18 cellular contexts compared by ENCODE assay signal in the genomic region with DNA sequence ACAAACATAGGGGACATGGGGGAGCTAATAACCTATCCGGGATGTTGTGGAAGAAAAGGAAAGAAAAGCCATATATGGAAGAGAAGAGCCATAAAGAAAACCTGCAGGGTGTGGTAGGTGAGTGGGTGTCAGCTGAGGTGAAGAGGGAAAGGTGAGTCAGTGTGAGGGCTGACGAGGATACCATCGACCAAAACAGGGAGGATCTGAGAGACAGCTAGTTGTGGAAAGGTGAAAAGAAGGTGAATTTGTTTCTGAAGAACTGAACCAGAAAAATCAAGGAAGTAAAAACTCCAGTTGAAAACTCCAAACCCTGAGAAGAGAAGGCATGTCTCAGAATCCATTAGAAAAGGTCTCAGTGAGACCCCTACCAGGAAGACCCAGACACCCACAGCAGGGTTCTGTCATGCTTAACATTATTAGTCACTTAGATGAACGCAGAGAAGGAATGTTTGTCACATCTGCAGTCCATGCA. TPM values are rescaled to one million over a fixed set of nuclear protein-coding genes. Genes with fewer than 3 reads are reported as not detected.
DNase-seq lines count a peak whose midpoint lies in the region; TF ChIP-seq lines count a peak whose summit lies in the region.
"Had no signal": no experiment of that assay in that cellular context is flagged by ENCODE, and none has a peak within 500 bp of the region (broad histone marks: within the 10 kb centered on the region; RNA-seq: fewer than 3 reads in every experiment).

No MANE protein-coding gene starts in this region.

- H3K4me1 Mint-ChIP-seq in IgD-negative memory B cell, result peaks cover 54 to 66% (median 64%) of the 10 kb centered on the region in 3 donors
- H3K4me1 Mint-ChIP-seq in dendritic cell treated with granulocyte-macrophage colony-stimulating factor and Interleukin-4, amounts not matched to agents 40 ng/mL and 50 ng/mL, for 4 days (ENCODE audit: low read depth), result peaks cover 62% of the 10 kb centered on the region

- intact Hi-C loops in dendritic cell treated with granulocyte-macrophage colony-stimulating factor and Interleukin-4, amounts not matched to agents 40 ng/mL and 50 ng/mL, for 4 days (cut with micrococcal nuclease), result no loop called here

- H3K4me3 ChIP-seq in GM12864 (ENCODE audit: low read depth, low read length) (peak overlapping the region; percentile 83), mucosa of rectum (ENCODE audit: low read length in 2 of 2) (peak overlapping the region in 1 of 2 donors; percentile 27)
- H3K4me3 ChIP-seq: suprapubic skin had no signal

- H3K27ac ChIP-seq in mucosa of rectum (ENCODE audit: low read depth in 2 of 2, low read length in 2 of 2), result peak overlapping the region; percentile 54 to 70
- H3K27ac ChIP-seq: suprapubic skin had no signal

- peaks cover 35 to 57% of the 10 kb centered on the region in 2 donors for H3K4me1 ChIP-seq in mucosa of rectum (ENCODE audit: control insufficient read depth in 2 of 2, insufficient read depth in 2 of 2, low read length in 2 of 2)

- H3K27ac Mint-ChIP-seq in IgD-negative memory B cell, result peak overlapping the region; percentile 88 to 89 (median 88)
- H3K27ac Mint-ChIP-seq in dendritic cell treated with granulocyte-macrophage colony-stimulating factor and Interleukin-4, amounts not matched to agents 40 ng/mL and 50 ng/mL, for 4 days, result peak overlapping the region; percentile 17
- H3K27ac Mint-ChIP-seq: WTC11 had no signal

- peak overlapping the region; percentile 88 to 100 (median 100) for H3K4me3 Mint-ChIP-seq in IgD-negative memory B cell
- peak overlapping the region; percentile 6 for H3K4me3 Mint-ChIP-seq in dendritic cell treated with granulocyte-macrophage colony-stimulating factor and Interleukin-4, amounts not matched to agents 40 ng/mL and 50 ng/mL, for 4 days
- H3K4me3 Mint-ChIP-seq: WTC11 had no signal

- no peaks in the 10 kb centered on the region for H3K27me3 ChIP-seq in mucosa of rectum (ENCODE audit: control insufficient read depth in 2 of 2, insufficient read depth in 2 of 2, low read length in 2 of 2)
- H3K27me3 ChIP-seq: suprapubic skin had no signal

- no peaks in the 10 kb centered on the region for H3K36me3 ChIP-seq in mucosa of rectum (ENCODE audit: control insufficient read depth in 2 of 2, insufficient read depth in 2 of 2, low read length in 2 of 2)
- H3K36me3 ChIP-seq: suprapubic skin had no signal

- DNase-seq in GM12864 (ENCODE audit: low read depth), result no peak
- DNase-seq in UCSD-AML1 (lab: John Stamatoyannopoulos, UW; ENCODE audit: unreplicated experiment), result no peak
- no peak for DNase-seq in AG20443 (ENCODE audit: low spot score)
- no peak for DNase-seq in NCI-H774 (lab: John Stamatoyannopoulos, UW)
- DNase-seq: activated gamma-delta T cell; AML-193; anterior cingulate cortex; GF-D8; NCI-H2107; NCI-H748 treated with DMSO at 0.1 percent for 48 hours; occipital lobe; RPMI8226; stimulated activated CD4-positive, alpha-beta T cell treated with anti-CD3 and anti-CD28 coated beads, Interleukin-2, amount 100 ng/mL, for 24 hours had no signal

- H3K9ac ChIP-seq in mucosa of rectum (ENCODE audit: low read depth in 1 of 2, low read length in 2 of 2), result peak overlapping the region in 1 of 2 donors; percentile 40

- peaks cover 18% of the 10 kb centered on the region for H3K36me3 Mint-ChIP-seq in IgD-negative memory B cell
- H3K36me3 Mint-ChIP-seq in dendritic cell treated with granulocyte-macrophage colony-stimulating factor and Interleukin-4, amounts not matched to agents 40 ng/mL and 50 ng/mL, for 4 days (ENCODE audit: low read depth), result peaks cover 68% of the 10 kb centered on the region
- H3K36me3 Mint-ChIP-seq: WTC11 had no signal

- no peaks in the 10 kb centered on the region for H3K9me3 ChIP-seq in mucosa of rectum (ENCODE audit: control insufficient read depth in 2 of 2, low read length in 2 of 2)
- H3K9me3 ChIP-seq: suprapubic skin had no signal

- H3K27me3 Mint-ChIP-seq in IgD-negative memory B cell, result no peaks in the 10 kb centered on the region
- H3K27me3 Mint-ChIP-seq in dendritic cell treated with granulocyte-macrophage colony-stimulating factor and Interleukin-4, amounts not matched to agents 40 ng/mL and 50 ng/mL, for 4 days, result no peaks in the 10 kb centered on the region

- TF ChIP-seq CTCF in GM12864 (IDR thresholded peaks at IDR 0.05; ENCODE audit: low read depth, low read length, missing control alignments), result no peak

- no peaks in the 10 kb centered on the region for H3K9me3 Mint-ChIP-seq in IgD-negative memory B cell
- H3K9me3 Mint-ChIP-seq in dendritic cell treated with granulocyte-macrophage colony-stimulating factor and Interleukin-4, amounts not matched to agents 40 ng/mL and 50 ng/mL, for 4 days, result no peaks in the 10 kb centered on the region
- H3K9me3 Mint-ChIP-seq: WTC11 had no signal

RNA-seq across cellular contexts. Expression of a gene that starts 4.1 kb away (rescaled TPM):
- 217 TPM for polyA plus RNA-seq in IgD-negative memory B cell

RNA-seq across cellular contexts. Expression of a gene that starts 37.0 kb away (rescaled TPM):
- polyA plus RNA-seq in IgD-negative memory B cell, result 0.10 TPM
